Comparison of ENCODE assay signal across 25 cellular contexts in the genomic region with DNA sequence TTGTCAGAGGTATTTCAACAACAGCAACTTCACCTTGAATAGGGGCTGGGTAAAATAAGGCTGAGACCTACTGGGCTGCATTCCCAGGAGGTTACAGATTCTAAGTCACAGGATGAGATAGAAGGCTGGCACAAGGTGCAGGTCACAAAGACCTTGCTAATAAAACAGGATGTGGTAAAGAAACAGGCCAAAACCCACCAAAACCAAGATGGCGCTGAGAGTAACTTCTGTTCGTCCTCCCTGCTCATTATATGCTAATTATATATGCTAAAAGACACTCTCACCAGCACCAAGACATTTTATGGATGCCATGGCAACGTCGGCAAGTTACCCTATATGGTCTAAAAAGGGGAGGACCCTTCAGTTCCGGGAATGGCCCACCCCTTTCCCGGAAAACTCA.
"Had no signal": no experiment of that assay in that cellular context is flagged by ENCODE, and none has a peak within 500 bp of the region (broad histone marks: within the 10 kb centered on the region; RNA-seq: fewer than 3 reads in every experiment).

No MANE protein-coding gene starts in this region.

- H3K9me3 ChIP-seq: ascending aorta had no signal

- H3K27ac ChIP-seq: ascending aorta had no signal

- H3K4me3 ChIP-seq: ascending aorta had no signal

- ATAC-seq: activated CD8-positive, alpha-beta T cell treated with anti-CD3 and anti-CD28 coated beads for 36 hours; activated T-cell treated with anti-CD3 and anti-CD28 coated beads, Interleukin-2, amount 50 U/mL, for 72 hours; activated T-helper 17 cell treated with anti-CD3 and anti-CD28 coated beads, Interleukin-2, amount 50 U/mL, for 72 hours had no signal

- H3K27me3 ChIP-seq: ascending aorta had no signal

- DNase-seq: activated CD4-positive, alpha-beta T cell treated with anti-CD3 and anti-CD28 coated beads, Interleukin-2, amount 10 ng/mL, durations not matched to agents 24 days and 14 days; activated CD4-positive, alpha-beta T cell treated with anti-CD3 and anti-CD28 coated beads, Interleukin-2, amount 50 U/mL, for 4 hours; activated CD8-positive, alpha-beta T cell treated with anti-CD3 and anti-CD28 coated beads for 36 hours; activated effector memory CD4-positive, alpha-beta T cell treated with anti-CD3 and anti-CD28 coated beads, Interleukin-2, amount 50 U/mL, for 16 hours; activated naive CD4-positive, alpha-beta T cell; activated naive CD8-positive, alpha-beta T cell treated with anti-CD3 and anti-CD28 coated beads, Interleukin-2, amount 10 ng/mL, durations not matched to agents 7 days and 5 days; activated T-cell treated with anti-CD3 and anti-CD28 coated beads, Interleukin-2, amount 50 U/mL, for 1 hour; activated T-cell treated with anti-CD3 and anti-CD28 coated beads, Interleukin-2, amount 50 U/mL, for 72 hours; amygdala; NCI-H1105; NCI-H1417 treated with DMSO at 0.1 percent for 48 hours; NCI-H187 treated with DMSO at 0.1 percent for 48 hours; NCI-H2081; NCI-H2171 treated with DMSO at 0.1 percent for 48 hours; NCI-H2227 treated with DMSO at 0.1 percent for 48 hours; NCI-H446; NCI-H510A treated with DMSO at 0.1 percent for 48 hours; NCI-H526 treated with DMSO at 0.1 percent for 48 hours; Right ventricle myocardium superior; SW 1271; T-helper 1 cell; T-helper 2 cell; T-helper 9 cell had no signal

- H3K36me3 ChIP-seq: ascending aorta had no signal

- H3K4me1 ChIP-seq: ascending aorta had no signal
